9 cellular contexts compared by ENCODE assay signal in genomic region chr17:21218101-21218500, GRCh38. TPM values are rescaled to one million over a fixed set of nuclear protein-coding genes. Genes with fewer than 3 reads are reported as not detected.
DNase-seq lines count a peak whose midpoint lies in the region; TF ChIP-seq lines count a peak whose summit lies in the region.
"Had no signal": no experiment of that assay in that cellular context is flagged by ENCODE, and none has a peak within 500 bp of the region (broad histone marks: within the 10 kb centered on the region; RNA-seq: fewer than 3 reads in every experiment).

No MANE protein-coding gene starts in this region.

- H3K9me3 Mint-ChIP-seq in neural crest cell: peaks cover 3% of the 10 kb centered on the region

- H3K27ac Mint-ChIP-seq in neural crest cell (ENCODE audit: unreplicated experiment): no peak overlapping the region

- H3K4me3 Mint-ChIP-seq in neural crest cell: peak overlapping the region; percentile 16

- peaks cover 22% of the 10 kb centered on the region for H3K4me1 Mint-ChIP-seq in neural crest cell

- DNase-seq in EH (ENCODE audit: low read depth) (peak; percentile 39), HUDEP-2 (lab: John Stamatoyannopoulos, UW; ENCODE audit: unreplicated experiment in 76 of 76) (peak in 69 of 76 experiments; percentile 13 to 80 (median 50)), neural crest cell (ENCODE audit: low read depth, low spot score) (no peak), SHP77 treated with DMSO at 0.1 percent for 48 hours (lab: John Stamatoyannopoulos, UW) (no peak), COLO829 (ENCODE audit: low spot score) (no peak), cardiac septum (ENCODE audit: low spot score) (no peak), HPDE6-E6E7 (ENCODE audit: extremely low spot score) (no peak)
- DNase-seq in activated CD8-positive, alpha-beta memory T cell treated with anti-CD3 and anti-CD28 coated beads, Interleukin-2, amount 50 U/mL, for 48 hours: peak; percentile 73
- DNase-seq: central memory CD4-positive, alpha-beta T cell had no signal

- intact Hi-C loops in cardiac septum (cut with DNase I): no loop called here

- H3K36me3 Mint-ChIP-seq in neural crest cell (ENCODE audit: low read depth): peaks cover 14% of the 10 kb centered on the region

- no peak for TF ChIP-seq CTCF in neural crest cell (conservative IDR thresholded peaks at IDR 0.05)

- no peaks in the 10 kb centered on the region for H3K27me3 Mint-ChIP-seq in neural crest cell (ENCODE audit: low read depth)

RNA-seq across cellular contexts. Expression of gene TMEM11, which starts 4.1 kb away (rescaled TPM):
- total RNA-seq in neural crest cell: 31.3 and 31.6 TPM in 2 replicates
- total RNA-seq in cardiac septum: 32.0 TPM

RNA-seq across cellular contexts. Expression of gene NATD1, which starts 35.1 kb away (rescaled TPM):
- total RNA-seq in neural crest cell (6.3 and 6.7 TPM in 2 replicates), cardiac septum (14.4 TPM)

Comparison
In these comparisons a context has a peak if more than half of its experiments do, and no peak if none do; other contexts are left out.
1. DNase-seq: peak in EH (single experiment), HUDEP-2 (69 of 76) and activated CD8-positive, alpha-beta memory T cell treated with anti-CD3 and anti-CD28 coated beads, Interleukin-2, amount 50 U/mL, for 48 hours (single experiment); none in neural crest cell (single experiment), SHP77 treated with DMSO at 0.1 percent for 48 hours (single experiment), COLO829 (single experiment), cardiac septum (single experiment) and HPDE6-E6E7 (single experiment).